8 cellular contexts compared by ENCODE assay signal in the genomic region with DNA sequence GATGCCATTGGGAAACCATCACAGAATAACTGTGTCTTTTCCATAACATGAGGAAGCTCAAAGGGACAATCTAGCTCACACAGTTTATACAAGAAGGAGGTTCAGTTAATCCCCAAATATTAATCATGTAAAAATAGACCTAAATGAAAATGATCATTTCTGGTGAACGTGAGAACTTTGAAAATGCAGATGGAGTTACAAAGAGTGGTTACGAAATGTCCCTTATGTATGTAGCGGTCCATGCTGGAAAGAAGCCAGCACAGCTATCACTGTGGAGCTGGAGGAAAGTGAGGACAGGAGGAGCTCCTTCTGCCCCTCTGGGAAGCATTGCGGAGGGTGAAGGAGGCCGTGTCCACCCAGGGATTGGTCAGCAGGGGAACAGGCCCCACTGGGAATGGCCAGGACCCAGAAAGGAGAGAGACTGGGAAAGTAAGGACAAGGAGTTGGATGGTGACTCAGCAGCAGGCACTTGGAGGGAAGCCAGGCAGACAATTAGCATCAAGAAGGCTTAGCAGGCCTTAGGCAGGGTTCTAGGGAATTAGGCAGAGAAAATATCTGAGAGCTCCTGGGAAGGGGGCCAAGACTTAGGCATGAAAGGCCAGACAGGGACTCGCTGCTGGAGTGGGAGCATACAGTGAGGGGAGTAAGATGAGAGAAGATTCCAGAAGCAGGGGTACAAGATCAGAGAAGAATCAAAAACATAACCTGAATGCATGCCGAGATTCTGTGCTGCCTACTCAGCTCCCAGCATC.
DNase-seq lines count a peak whose midpoint lies in the region; ATAC-seq and TF ChIP-seq lines count a peak whose summit lies in the region.

No MANE protein-coding gene starts in this region.

- H2AFZ ChIP-seq in OCI-LY7 (ENCODE audit: low read length): no peak overlapping the region

- H3K27ac ChIP-seq in lung (ENCODE audit: low read depth in 1 of 2, low read length in 1 of 2): peak overlapping the region; percentile 0 to 46
- peak overlapping the region; percentile 34 for H3K27ac ChIP-seq in vagina
- H3K27ac ChIP-seq in OCI-LY7 (ENCODE audit: low read depth, low read length, poor library complexity, severe bottlenecking): no peak overlapping the region

- no TSS peak for BruUV-seq in OCI-LY7 (replicated peaks; lab: Mats Ljungman, UMichigan)

- POLR2A ChIA-PET in OCI-LY7 (lab: Charles Lee): interaction anchor here (0.7 kb wide), 1 partner anchor 202 kb away, joined by 3 read pairs; no protein-coding TSS in a partner anchor

- no peak for TF ChIP-seq POLR2A in vagina (IDR thresholded peaks at IDR 0.05)

- H3K27me3 ChIP-seq in lung (ENCODE audit: control insufficient read depth, insufficient read depth) (no peaks in the 10 kb centered on the region), vagina (no peaks in the 10 kb centered on the region)

- TF ChIP-seq CTCF in choroid plexus epithelial cell (conservative IDR thresholded peaks at IDR 0.05; ENCODE audit: low read depth, low read length) (no peak), lung (IDR thresholded peaks at IDR 0.05; ENCODE audit: control extremely low read depth, extremely low read depth) (no peak), vagina (IDR thresholded peaks at IDR 0.05) (no peak), OCI-LY7 (conservative IDR thresholded peaks at IDR 0.05; ENCODE audit: low read length) (no peak)

- H3K4me3 ChIP-seq in choroid plexus epithelial cell (ENCODE audit: low read depth, low read length): no peak overlapping the region
- no peak overlapping the region for H3K4me3 ChIP-seq in lung
- no peak overlapping the region for H3K4me3 ChIP-seq in vagina
- no peak overlapping the region for H3K4me3 ChIP-seq in OCI-LY7 (ENCODE audit: low read depth, low read length, poor library complexity, severe bottlenecking)

- H4K20me1 ChIP-seq in OCI-LY7 (ENCODE audit: insufficient read depth, low read length): no peaks in the 10 kb centered on the region

- no peaks in the 10 kb centered on the region for H3K36me3 ChIP-seq in lung (ENCODE audit: control insufficient read depth in 2 of 2, insufficient read depth in 2 of 2, low read length in 2 of 2)
- no peaks in the 10 kb centered on the region for H3K36me3 ChIP-seq in vagina
- H3K36me3 ChIP-seq in OCI-LY7 (ENCODE audit: insufficient read depth, low read length): no peaks in the 10 kb centered on the region

- no peaks in the 10 kb centered on the region for H3K79me2 ChIP-seq in OCI-LY7 (ENCODE audit: insufficient read depth, low read depth, low read length)

- ATAC-seq in lung (ENCODE audit: insufficient read depth, low FRiP score): peak; percentile 64
- ATAC-seq in HG03108 (IDR thresholded peaks at IDR 0.05; ENCODE audit: unreplicated experiment): no peak
- no peak for ATAC-seq in GM19351 (IDR thresholded peaks at IDR 0.05; ENCODE audit: unreplicated experiment)

- H3K9me3 ChIP-seq in lung (ENCODE audit: control insufficient read depth in 2 of 2, insufficient read depth in 1 of 2, low read length in 1 of 2) (no peaks in the 10 kb centered on the region), vagina (no peaks in the 10 kb centered on the region), OCI-LY7 (ENCODE audit: low read length) (no peaks in the 10 kb centered on the region)

- intact Hi-C loops in vagina (cut with DNase I): no loop called here
- intact Hi-C loops in OCI-LY7 (cut with micrococcal nuclease; ENCODE audit: unreplicated experiment): no loop called here

- peaks cover 7 to 12% of the 10 kb centered on the region in 2 donors for H3K4me1 ChIP-seq in lung (ENCODE audit: control insufficient read depth in 2 of 2, insufficient read depth in 2 of 2, low read length in 2 of 2)
- peaks cover 23% of the 10 kb centered on the region for H3K4me1 ChIP-seq in vagina
- no peaks in the 10 kb centered on the region for H3K4me1 ChIP-seq in OCI-LY7 (ENCODE audit: insufficient read depth, low read length, poor library complexity, severe bottlenecking)

- no peak overlapping the region for H3K4me2 ChIP-seq in OCI-LY7 (ENCODE audit: low read length)

- 43 to 47% methylated on average over 7 of the region's 7 CpGs for WGBS in lung, 2 donors

- CTCF ChIA-PET in OCI-LY7 (lab: Charles Lee; ENCODE audit: unreplicated experiment): interaction anchor here (0.5 kb wide), 1 partner anchor 326 kb away, joined by 5 read pairs; no protein-coding TSS in a partner anchor

- peak; percentile 97 for DNase-seq in Daoy (ENCODE audit: low read depth)
- DNase-seq in NCI-H2227 treated with DMSO at 0.1 percent for 48 hours (lab: John Stamatoyannopoulos, UW): peak; percentile 13
- DNase-seq in choroid plexus epithelial cell (ENCODE audit: low read depth): peak; percentile 91
- DNase-seq in lung (ENCODE audit: low spot score): peak; percentile 86
- DNase-seq in vagina (ENCODE audit: extremely low spot score in 2 of 2): no peak
- DNase-seq in OCI-LY7 (ENCODE audit: low spot score): no peak

- no peaks in the 10 kb centered on the region for H3K9me2 ChIP-seq in OCI-LY7 (ENCODE audit: insufficient read depth, low read length)

Comparison
In these comparisons a context has a peak if more than half of its experiments do, and no peak if none do; other contexts are left out.
1. DNase-seq: peak in Daoy (single experiment), NCI-H2227 treated with DMSO at 0.1 percent for 48 hours (single experiment), choroid plexus epithelial cell (single experiment) and lung (single experiment); none in vagina (0 of 2) and OCI-LY7 (single experiment).